Comparison of ENCODE assay signal across 8 cellular contexts in genomic region chr2:28395334-28396061, GRCh38. TPM values are rescaled to one million over a fixed set of nuclear protein-coding genes. Genes with fewer than 3 reads are reported as not detected.
DNase-seq lines count a peak whose midpoint lies in the region; ATAC-seq, FAIRE-seq and TF ChIP-seq lines count a peak whose summit lies in the region.

No MANE protein-coding gene starts in this region.

- H2AFZ ChIP-seq in endothelial cell of umbilical vein (ENCODE audit: low read depth, low read length): no peak overlapping the region
- H2AFZ ChIP-seq in neuron (ENCODE audit: low read depth, low read length): no peak overlapping the region

- intact Hi-C loops in endothelial cell of umbilical vein (cut with micrococcal nuclease): loop anchor here (1.0 to 2.0 kb wide), 8 partner anchors 119 to 689 kb away; no protein-coding TSS in a partner anchor

- H3K4me3 ChIP-seq in CD4-positive, CD25-positive, alpha-beta regulatory T cell (ENCODE audit: low read depth, low read length): peak overlapping the region; percentile 82
- H3K4me3 ChIP-seq in endothelial cell of umbilical vein (replicated peaks in 1 of 3; ENCODE audit: insufficient read depth in 1 of 3, low read depth in 1 of 3, low read length in 3 of 3) (peak overlapping the region; percentile 77 to 97 (median 90)), neuron (ENCODE audit: low read length) (peak overlapping the region; percentile 79)

- H3K4me3 Mint-ChIP-seq in CD4-positive, CD25-positive, alpha-beta regulatory T cell: no peak overlapping the region

- FAIRE-seq in endothelial cell of umbilical vein (lab: Jason Lieb, UNC): no peak

- H3K27me3 ChIP-seq in CD4-positive, CD25-positive, alpha-beta regulatory T cell (ENCODE audit: control insufficient read depth, insufficient read depth, low read length): no peaks in the 10 kb centered on the region
- H3K27me3 ChIP-seq in endothelial cell of umbilical vein (ENCODE audit: control insufficient read depth in 2 of 2, insufficient read depth in 2 of 2, low read length in 2 of 2): no peaks in the 10 kb centered on the region
- no peaks in the 10 kb centered on the region for H3K27me3 ChIP-seq in neuron (ENCODE audit: insufficient read depth, low read length)

- H3K79me2 ChIP-seq in endothelial cell of umbilical vein (ENCODE audit: control insufficient read depth, insufficient read depth, low read length): peaks cover 75% of the 10 kb centered on the region

- peak overlapping the region; percentile 99 for H3K9ac ChIP-seq in endothelial cell of umbilical vein (replicated peaks; ENCODE audit: extremely low read depth, insufficient read depth, low read length)

- DNase-seq in CD4-positive, CD25-positive, alpha-beta regulatory T cell: no peak
- peak; percentile 54 for DNase-seq in NCI-H69 (lab: John Stamatoyannopoulos, UW)
- DNase-seq in endothelial cell of umbilical vein (ENCODE audit: low read depth, low spot score): peak; percentile 66
- DNase-seq in DMS153 (lab: John Stamatoyannopoulos, UW): no peak
- no peak for DNase-seq in stimulated activated CD4-positive, alpha-beta T cell treated with anti-CD3 and anti-CD28 coated beads, Interleukin-4, amount 100 ng/mL, for 24 hours
- DNase-seq in AG08395 (ENCODE audit: low spot score): no peak

- TSS peak; percentile 63 for BruUV-seq in endothelial cell of umbilical vein (replicated peaks; lab: Mats Ljungman, UMichigan)

- no peak overlapping the region for H3K27ac ChIP-seq in CD4-positive, CD25-positive, alpha-beta regulatory T cell (ENCODE audit: insufficient read depth, low read length, poor library complexity, severe bottlenecking)
- peak overlapping the region; percentile 99 for H3K27ac ChIP-seq in endothelial cell of umbilical vein (ENCODE audit: insufficient read depth, low read depth, low read length)

- H3K9me3 Mint-ChIP-seq in CD4-positive, CD25-positive, alpha-beta regulatory T cell: peaks cover 0 to 1% (median 0%) of the 10 kb centered on the region in 7 donors

- H3K27ac Mint-ChIP-seq in CD4-positive, CD25-positive, alpha-beta regulatory T cell: no peak overlapping the region

- H3K4me1 ChIP-seq in CD4-positive, CD25-positive, alpha-beta regulatory T cell (ENCODE audit: control insufficient read depth, insufficient read depth, low read length, poor library complexity, severe bottlenecking): peaks cover 37% of the 10 kb centered on the region
- H3K4me1 ChIP-seq in endothelial cell of umbilical vein (ENCODE audit: control insufficient read depth, extremely low read depth, insufficient read depth, low read length) (peaks cover 39% of the 10 kb centered on the region), neuron (ENCODE audit: insufficient read depth, low read length) (peaks cover 52% of the 10 kb centered on the region)

- H3K36me3 Mint-ChIP-seq in CD4-positive, CD25-positive, alpha-beta regulatory T cell: peaks cover 4% of the 10 kb centered on the region

- peaks cover 5 to 22% (median 13%) of the 10 kb centered on the region in 4 donors for H3K4me1 Mint-ChIP-seq in CD4-positive, CD25-positive, alpha-beta regulatory T cell

- no peaks in the 10 kb centered on the region for H3K9me1 ChIP-seq in endothelial cell of umbilical vein (replicated peaks; ENCODE audit: control insufficient read depth, extremely low read depth, insufficient read depth, low read length)

- H3K9me3 ChIP-seq in CD4-positive, CD25-positive, alpha-beta regulatory T cell (ENCODE audit: control insufficient read depth in 2 of 2, low read length in 2 of 2): no peaks in the 10 kb centered on the region
- no peaks in the 10 kb centered on the region for H3K9me3 ChIP-seq in endothelial cell of umbilical vein (replicated peaks; ENCODE audit: control insufficient read depth, insufficient read depth, low read length)
- H3K9me3 ChIP-seq in neuron (ENCODE audit: low read length): no peaks in the 10 kb centered on the region

- H3K4me2 ChIP-seq in endothelial cell of umbilical vein (ENCODE audit: insufficient read depth, low read length): peak overlapping the region; percentile 96

- no peak for ATAC-seq in CD4-positive, CD25-positive, alpha-beta regulatory T cell (ENCODE audit: low read depth in 2 of 2)
- no peak for ATAC-seq in HG02623 (IDR thresholded peaks at IDR 0.05; ENCODE audit: unreplicated experiment)

- H3K36me3 ChIP-seq in CD4-positive, CD25-positive, alpha-beta regulatory T cell (ENCODE audit: control insufficient read depth, insufficient read depth, low read length): no peaks in the 10 kb centered on the region
- H3K36me3 ChIP-seq in endothelial cell of umbilical vein (ENCODE audit: control insufficient read depth in 2 of 2, extremely low read depth in 1 of 2, insufficient read depth in 2 of 2, low read length in 2 of 2) (peaks cover 3 to 5% of the 10 kb centered on the region in 2 experiments), neuron (ENCODE audit: insufficient read depth, low read length) (no peaks in the 10 kb centered on the region)

- peak; percentile 79 for TF ChIP-seq POLR2A in endothelial cell of umbilical vein (IDR thresholded peaks at IDR 0.05; ENCODE audit: low read depth, low read length)

- TF ChIP-seq CTCF in endothelial cell of umbilical vein (IDR thresholded peaks at IDR 0.05; ENCODE audit: extremely low read depth in 1 of 2, insufficient read depth in 1 of 2, low read depth in 1 of 2, low read length in 2 of 2): no peak

- H4K20me1 ChIP-seq in endothelial cell of umbilical vein (replicated peaks; ENCODE audit: control insufficient read depth, extremely low read depth, insufficient read depth, low read length): peaks cover 2% of the 10 kb centered on the region

- CTCF ChIA-PET in endothelial cell of umbilical vein (lab: Charles Lee): interaction anchor here (0.9 to 2.8 kb wide), 10 partner anchors 12 to 712 kb away, joined by 3 to 15 read pairs (median 10); no protein-coding TSS in a partner anchor

- dilution Hi-C loops in endothelial cell of umbilical vein (cut with MboI; ENCODE audit: extremely low pct_ligation_motif_present, low sequenced_read_pairs): no loop called here

- POLR2A ChIA-PET in endothelial cell of umbilical vein (lab: Charles Lee): interaction anchor here (0.5 to 1.7 kb wide), 7 partner anchors 13 to 672 kb away, joined by 3 to 15 read pairs (median 5); no protein-coding TSS in a partner anchor

- peaks cover 13% of the 10 kb centered on the region for H3K27me3 Mint-ChIP-seq in CD4-positive, CD25-positive, alpha-beta regulatory T cell

TF ChIP-seq in endothelial cell of umbilical vein, 7 proteins besides CTCF, POLR2A, EP300 and RAD21:
- TF ChIP-seq, protein P1, sequence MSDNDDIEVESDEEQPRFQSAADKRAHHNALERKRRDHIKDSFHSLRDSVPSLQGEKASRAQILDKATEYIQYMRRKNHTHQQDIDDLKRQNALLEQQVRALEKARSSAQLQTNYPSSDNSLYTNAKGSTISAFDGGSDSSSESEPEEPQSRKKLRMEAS (IDR thresholded peaks at IDR 0.05; ENCODE audit: insufficient read depth, insufficient read length): no peak
- peak; percentile 67 for TF ChIP-seq POLR2AphosphoS5 (IDR thresholded peaks at IDR 0.05; ENCODE audit: insufficient read depth, low read depth, low read length)

RNA-seq across cellular contexts. Expression of gene FOSL2, which starts 2.8 kb away (rescaled TPM):
- total RNA-seq in CD4-positive, CD25-positive, alpha-beta regulatory T cell: 195 TPM
- 1 to 10 TPM; 1.9 to 3.9 (median 2.5) TPM for polyA plus RNA-seq in CD4-positive, CD25-positive, alpha-beta regulatory T cell
- total RNA-seq in endothelial cell of umbilical vein: 83.7 and 85.3 TPM in 2 replicates
- 43.9 and 45.2 TPM in 2 replicates for polyA plus RNA-seq in endothelial cell of umbilical vein
- 36.0 and 46.5 TPM in 2 replicates for polyA plus RNA-seq in endothelial cell of umbilical vein (2011; cell fraction: cytosol; rRNA removed)
- polyA plus RNA-seq in endothelial cell of umbilical vein (2011; cell fraction: nucleus; rRNA removed): 94.5 and 112 TPM in 2 replicates
- 45.7 and 56.4 TPM in 2 replicates for polyA plus RNA-seq in endothelial cell of umbilical vein (2012)
- 94.9 and 98.0 TPM in 2 replicates for polyA minus RNA-seq in endothelial cell of umbilical vein
- polyA minus RNA-seq in endothelial cell of umbilical vein (2011; cell fraction: cytosol; rRNA and poly(A)+ RNA removed): 59.2 TPM
- polyA minus RNA-seq in endothelial cell of umbilical vein (2011; cell fraction: nucleus; rRNA and poly(A)+ RNA removed): 84.0 and 105 TPM in 2 replicates

Comparison
In these comparisons a context has a peak if more than half of its experiments do, and no peak if none do; other contexts are left out.
1. DNase-seq: peak in NCI-H69 (single experiment) and endothelial cell of umbilical vein (single experiment); none in CD4-positive, CD25-positive, alpha-beta regulatory T cell (0 of 3), DMS153 (single experiment), stimulated activated CD4-positive, alpha-beta T cell treated with anti-CD3 and anti-CD28 coated beads, Interleukin-4, amount 100 ng/mL, for 24 hours (single experiment) and AG08395 (single experiment).
2. Peak in every context shown above with its lines, with median percentiles within 50 percentile points of each other: H3K4me3 ChIP-seq.